8 cellular contexts compared by ENCODE assay signal in the genomic region with DNA sequence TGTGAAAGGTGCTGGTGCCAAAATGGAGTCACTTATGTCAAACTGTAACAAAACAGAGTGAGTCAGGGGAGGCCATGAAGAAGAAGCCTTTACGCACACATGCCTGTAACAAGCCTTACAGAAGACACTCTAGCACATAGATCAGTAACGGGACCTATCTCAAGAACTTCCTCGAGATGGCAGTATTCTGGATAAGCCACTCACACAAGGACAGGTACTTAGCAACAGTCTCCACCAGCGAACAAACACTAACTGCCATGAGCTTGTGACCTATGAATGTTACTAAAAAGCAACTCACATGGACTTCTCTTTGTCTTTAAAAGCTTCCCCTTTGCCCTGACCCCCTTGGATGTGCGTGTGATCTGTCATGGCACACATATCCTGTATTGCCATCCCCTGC.
DNase-seq lines count a peak whose midpoint lies in the region; ATAC-seq and TF ChIP-seq lines count a peak whose summit lies in the region.
"Had no signal": no experiment of that assay in that cellular context is flagged by ENCODE, and none has a peak within 500 bp of the region (broad histone marks: within the 10 kb centered on the region; RNA-seq: fewer than 3 reads in every experiment).

No MANE protein-coding gene starts in this region.

- ATAC-seq in GM18907 (IDR thresholded peaks at IDR 0.05; ENCODE audit: unreplicated experiment) (peak; percentile 57), aorta (ENCODE audit: low FRiP score) (no peak), HG03460 (IDR thresholded peaks at IDR 0.05; ENCODE audit: unreplicated experiment) (no peak)
- peak; percentile 44 for ATAC-seq in activated T-helper 17 cell treated with anti-CD3 and anti-CD28 coated beads, Interleukin-2, amount 50 U/mL, for 72 hours (replicated peaks)

- no peak overlapping the region for H3K4me2 ChIP-seq in neural cell (ENCODE audit: low read length)

- peaks cover 3% of the 10 kb centered on the region for H3F3A ChIP-seq in neural cell (ENCODE audit: insufficient read depth, low read length, poor library complexity, severe bottlenecking)

- H3K9ac ChIP-seq in neural cell (ENCODE audit: low read length) = no peak overlapping the region

- intact Hi-C loops in aorta (cut with DNase I) = no loop called here
- intact Hi-C loops in ovary (cut with DNase I) = no loop called here

- H3K9me3 ChIP-seq in neural cell (ENCODE audit: low read length) = no peaks in the 10 kb centered on the region
- H3K9me3 ChIP-seq in aorta (ENCODE audit: control insufficient read depth, low read length) = peaks cover 2% of the 10 kb centered on the region
- no peaks in the 10 kb centered on the region for H3K9me3 ChIP-seq in ovary

- H3K36me3 ChIP-seq in neural cell (ENCODE audit: insufficient read depth, low read length) = no peaks in the 10 kb centered on the region
- no peaks in the 10 kb centered on the region for H3K36me3 ChIP-seq in aorta (ENCODE audit: control insufficient read depth in 1 of 2, insufficient read depth in 2 of 2, low read length in 1 of 2)
- no peaks in the 10 kb centered on the region for H3K36me3 ChIP-seq in ovary

- H3K4me1 ChIP-seq in aorta (ENCODE audit: control insufficient read depth in 1 of 2, insufficient read depth in 2 of 2, low read length in 2 of 2) (no peaks in the 10 kb centered on the region), ovary (ENCODE audit: insufficient read depth) (no peaks in the 10 kb centered on the region)

- no peaks in the 10 kb centered on the region for H3K4me1 Mint-ChIP-seq in activated T-helper 17 cell treated with anti-CD3 and anti-CD28 coated beads, Interleukin-2, amount 50 U/mL, for 72 hours

- H3K27me3 ChIP-seq in neural cell (ENCODE audit: insufficient read depth, low read depth, low read length) (no peaks in the 10 kb centered on the region), aorta (ENCODE audit: control insufficient read depth in 1 of 2, insufficient read depth in 2 of 2, low read length in 1 of 2) (no peaks in the 10 kb centered on the region), ovary (no peaks in the 10 kb centered on the region)

- no peak for TF ChIP-seq POLR2A in ovary (IDR thresholded peaks at IDR 0.05)

- no peaks in the 10 kb centered on the region for H4K20me1 ChIP-seq in neural cell (ENCODE audit: insufficient read depth)

- DNase-seq in Jurkat, Clone E6-1 (ENCODE audit: low read depth, low spot score) = peak; percentile 32
- DNase-seq in aorta (no peak), ovary (no peak)
- DNase-seq: NCI-H345 had no signal

- 83 to 85% methylated on average over 5 of the region's 5 CpGs for whole genome bisulfite sequencing in aorta, 2 donors
- 85 to 92% (median 92%) methylated on average over 5 of the region's 5 CpGs for WGBS in ovary, 3 donors

- no peak for TF ChIP-seq EP300 in neural cell (conservative IDR thresholded peaks at IDR 0.05; ENCODE audit: poor library complexity, severe bottlenecking)
- TF ChIP-seq EP300 in ovary (IDR thresholded peaks at IDR 0.05) = no peak

- H3K4me3 Mint-ChIP-seq in activated T-helper 17 cell treated with anti-CD3 and anti-CD28 coated beads, Interleukin-2, amount 50 U/mL, for 72 hours = no peak overlapping the region

- no peak overlapping the region for H3K27ac Mint-ChIP-seq in activated T-helper 17 cell treated with anti-CD3 and anti-CD28 coated beads, Interleukin-2, amount 50 U/mL, for 72 hours

- TF ChIP-seq RAD21 in neural cell (conservative IDR thresholded peaks at IDR 0.05) = no peak

- TF ChIP-seq CTCF in neural cell (IDR thresholded peaks at IDR 0.05; ENCODE audit: poor library complexity, severe bottlenecking) (no peak), ovary (IDR thresholded peaks at IDR 0.05) (no peak)

- H3K4me3 ChIP-seq in Jurkat, Clone E6-1 (ENCODE audit: low read length) = no peak overlapping the region
- H3K4me3 ChIP-seq in neural cell (ENCODE audit: low read length) = no peak overlapping the region
- H3K4me3 ChIP-seq in aorta (ENCODE audit: low read length in 2 of 2) = no peak overlapping the region
- H3K4me3 ChIP-seq in ovary = no peak overlapping the region

- H3K79me2 ChIP-seq in neural cell (replicated peaks; ENCODE audit: insufficient read depth, low read length) = no peaks in the 10 kb centered on the region

- peak overlapping the region; percentile 48 for H3K27ac ChIP-seq in neural cell (ENCODE audit: low read length)
- no peak overlapping the region for H3K27ac ChIP-seq in aorta (ENCODE audit: low read depth in 1 of 2, low read length in 2 of 2)
- H3K27ac ChIP-seq in ovary = no peak overlapping the region

- H3K36me3 Mint-ChIP-seq in activated T-helper 17 cell treated with anti-CD3 and anti-CD28 coated beads, Interleukin-2, amount 50 U/mL, for 72 hours (ENCODE audit: low read depth) = no peaks in the 10 kb centered on the region

- H2AFZ ChIP-seq in neural cell (ENCODE audit: low read depth, low read length) = no peak overlapping the region

- H3K9me2 ChIP-seq in neural cell (ENCODE audit: insufficient read depth, low read length) = no peaks in the 10 kb centered on the region

- no peaks in the 10 kb centered on the region for H3K9me3 Mint-ChIP-seq in activated T-helper 17 cell treated with anti-CD3 and anti-CD28 coated beads, Interleukin-2, amount 50 U/mL, for 72 hours

- H3K27me3 Mint-ChIP-seq in activated T-helper 17 cell treated with anti-CD3 and anti-CD28 coated beads, Interleukin-2, amount 50 U/mL, for 72 hours = no peaks in the 10 kb centered on the region

TF ChIP-seq in neural cell, 6 proteins besides CTCF, POLR2A, EP300 and RAD21:
- TF ChIP-seq MXI1 (conservative IDR thresholded peaks at IDR 0.05; ENCODE audit: poor library complexity, severe bottlenecking) (no peak), SMC3 (conservative IDR thresholded peaks at IDR 0.05; ENCODE audit: poor library complexity) (no peak), EZH2 (IDR thresholded peaks at IDR 0.05; ENCODE audit: borderline replicate concordance, insufficient read depth, low read length, poor library complexity, severe bottlenecking) (no peak), TAF1 (IDR thresholded peaks at IDR 0.05; ENCODE audit: low read depth) (no peak), POLR2AphosphoS5 (IDR thresholded peaks at IDR 0.05) (no peak)
- TF ChIP-seq, protein P1, sequence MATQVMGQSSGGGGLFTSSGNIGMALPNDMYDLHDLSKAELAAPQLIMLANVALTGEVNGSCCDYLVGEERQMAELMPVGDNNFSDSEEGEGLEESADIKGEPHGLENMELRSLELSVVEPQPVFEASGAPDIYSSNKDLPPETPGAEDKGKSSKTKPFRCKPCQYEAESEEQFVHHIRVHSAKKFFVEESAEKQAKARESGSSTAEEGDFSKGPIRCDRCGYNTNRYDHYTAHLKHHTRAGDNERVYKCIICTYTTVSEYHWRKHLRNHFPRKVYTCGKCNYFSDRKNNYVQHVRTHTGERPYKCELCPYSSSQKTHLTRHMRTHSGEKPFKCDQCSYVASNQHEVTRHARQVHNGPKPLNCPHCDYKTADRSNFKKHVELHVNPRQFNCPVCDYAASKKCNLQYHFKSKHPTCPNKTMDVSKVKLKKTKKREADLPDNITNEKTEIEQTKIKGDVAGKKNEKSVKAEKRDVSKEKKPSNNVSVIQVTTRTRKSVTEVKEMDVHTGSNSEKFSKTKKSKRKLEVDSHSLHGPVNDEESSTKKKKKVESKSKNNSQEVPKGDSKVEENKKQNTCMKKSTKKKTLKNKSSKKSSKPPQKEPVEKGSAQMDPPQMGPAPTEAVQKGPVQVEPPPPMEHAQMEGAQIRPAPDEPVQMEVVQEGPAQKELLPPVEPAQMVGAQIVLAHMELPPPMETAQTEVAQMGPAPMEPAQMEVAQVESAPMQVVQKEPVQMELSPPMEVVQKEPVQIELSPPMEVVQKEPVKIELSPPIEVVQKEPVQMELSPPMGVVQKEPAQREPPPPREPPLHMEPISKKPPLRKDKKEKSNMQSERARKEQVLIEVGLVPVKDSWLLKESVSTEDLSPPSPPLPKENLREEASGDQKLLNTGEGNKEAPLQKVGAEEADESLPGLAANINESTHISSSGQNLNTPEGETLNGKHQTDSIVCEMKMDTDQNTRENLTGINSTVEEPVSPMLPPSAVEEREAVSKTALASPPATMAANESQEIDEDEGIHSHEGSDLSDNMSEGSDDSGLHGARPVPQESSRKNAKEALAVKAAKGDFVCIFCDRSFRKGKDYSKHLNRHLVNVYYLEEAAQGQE (IDR thresholded peaks at IDR 0.05; ENCODE audit: borderline replicate concordance) = no peak

Comparison
In these comparisons a context has a peak if more than half of its experiments do, and no peak if none do; other contexts are left out.
1. ATAC-seq: peak in GM18907 (single experiment) and activated T-helper 17 cell treated with anti-CD3 and anti-CD28 coated beads, Interleukin-2, amount 50 U/mL, for 72 hours (single experiment); none in aorta (single experiment) and HG03460 (single experiment).